1 cellular context compared by ENCODE assay signal in the genomic region with DNA sequence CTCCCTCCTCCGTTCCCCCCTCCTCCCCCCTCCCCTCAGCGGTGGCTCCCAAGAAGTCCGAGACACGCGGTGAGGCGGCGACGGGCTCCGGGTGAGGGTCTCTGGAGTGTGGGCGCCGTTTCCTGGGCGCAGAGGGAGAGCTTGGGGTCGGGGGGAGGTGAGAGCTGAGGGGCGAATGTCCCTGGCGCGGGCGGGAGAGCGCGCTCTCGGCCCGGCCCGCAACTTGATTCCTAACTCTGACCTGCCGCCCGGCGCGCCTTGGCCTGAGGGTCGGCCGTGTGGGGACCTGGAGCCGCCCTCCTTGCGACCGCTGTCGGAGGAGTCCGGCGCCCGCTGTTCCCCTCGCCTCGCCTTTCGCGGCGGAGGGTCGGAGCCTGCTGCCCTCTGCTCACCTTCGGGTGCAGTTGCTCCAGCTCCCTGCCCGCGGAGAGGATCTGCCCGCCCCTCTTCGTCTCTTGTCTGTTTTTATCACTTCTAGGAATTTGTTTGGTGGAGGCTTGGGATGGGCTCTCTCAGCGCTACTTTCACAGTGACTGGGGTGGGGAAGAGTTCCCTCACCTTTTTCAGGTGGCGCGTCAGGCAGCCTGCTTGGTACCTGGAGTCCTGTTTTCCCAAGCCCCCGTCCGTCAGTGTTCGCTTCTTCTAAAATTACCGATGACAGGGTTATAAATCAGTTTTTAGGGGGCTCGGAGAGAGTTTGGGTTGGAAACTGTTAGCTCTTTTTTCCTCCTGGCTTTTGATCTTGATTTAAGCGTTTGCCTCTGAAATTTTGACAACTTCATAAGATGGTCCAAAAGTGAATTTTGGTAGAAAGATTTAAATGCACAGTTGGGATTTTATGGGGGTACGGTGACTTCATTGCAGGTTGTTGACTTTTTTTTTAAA.
A peak's percentile ranks its signal among the peaks of the same experiment; 100 is the strongest.
TF ChIP-seq lines count a peak whose summit lies in the region.

No MANE protein-coding gene starts in this region.

TF ChIP-seq in GM23338, 12 proteins besides CTCF, POLR2A, EP300 and RAD21 (continued from another document):
- TF ChIP-seq, protein P1, sequence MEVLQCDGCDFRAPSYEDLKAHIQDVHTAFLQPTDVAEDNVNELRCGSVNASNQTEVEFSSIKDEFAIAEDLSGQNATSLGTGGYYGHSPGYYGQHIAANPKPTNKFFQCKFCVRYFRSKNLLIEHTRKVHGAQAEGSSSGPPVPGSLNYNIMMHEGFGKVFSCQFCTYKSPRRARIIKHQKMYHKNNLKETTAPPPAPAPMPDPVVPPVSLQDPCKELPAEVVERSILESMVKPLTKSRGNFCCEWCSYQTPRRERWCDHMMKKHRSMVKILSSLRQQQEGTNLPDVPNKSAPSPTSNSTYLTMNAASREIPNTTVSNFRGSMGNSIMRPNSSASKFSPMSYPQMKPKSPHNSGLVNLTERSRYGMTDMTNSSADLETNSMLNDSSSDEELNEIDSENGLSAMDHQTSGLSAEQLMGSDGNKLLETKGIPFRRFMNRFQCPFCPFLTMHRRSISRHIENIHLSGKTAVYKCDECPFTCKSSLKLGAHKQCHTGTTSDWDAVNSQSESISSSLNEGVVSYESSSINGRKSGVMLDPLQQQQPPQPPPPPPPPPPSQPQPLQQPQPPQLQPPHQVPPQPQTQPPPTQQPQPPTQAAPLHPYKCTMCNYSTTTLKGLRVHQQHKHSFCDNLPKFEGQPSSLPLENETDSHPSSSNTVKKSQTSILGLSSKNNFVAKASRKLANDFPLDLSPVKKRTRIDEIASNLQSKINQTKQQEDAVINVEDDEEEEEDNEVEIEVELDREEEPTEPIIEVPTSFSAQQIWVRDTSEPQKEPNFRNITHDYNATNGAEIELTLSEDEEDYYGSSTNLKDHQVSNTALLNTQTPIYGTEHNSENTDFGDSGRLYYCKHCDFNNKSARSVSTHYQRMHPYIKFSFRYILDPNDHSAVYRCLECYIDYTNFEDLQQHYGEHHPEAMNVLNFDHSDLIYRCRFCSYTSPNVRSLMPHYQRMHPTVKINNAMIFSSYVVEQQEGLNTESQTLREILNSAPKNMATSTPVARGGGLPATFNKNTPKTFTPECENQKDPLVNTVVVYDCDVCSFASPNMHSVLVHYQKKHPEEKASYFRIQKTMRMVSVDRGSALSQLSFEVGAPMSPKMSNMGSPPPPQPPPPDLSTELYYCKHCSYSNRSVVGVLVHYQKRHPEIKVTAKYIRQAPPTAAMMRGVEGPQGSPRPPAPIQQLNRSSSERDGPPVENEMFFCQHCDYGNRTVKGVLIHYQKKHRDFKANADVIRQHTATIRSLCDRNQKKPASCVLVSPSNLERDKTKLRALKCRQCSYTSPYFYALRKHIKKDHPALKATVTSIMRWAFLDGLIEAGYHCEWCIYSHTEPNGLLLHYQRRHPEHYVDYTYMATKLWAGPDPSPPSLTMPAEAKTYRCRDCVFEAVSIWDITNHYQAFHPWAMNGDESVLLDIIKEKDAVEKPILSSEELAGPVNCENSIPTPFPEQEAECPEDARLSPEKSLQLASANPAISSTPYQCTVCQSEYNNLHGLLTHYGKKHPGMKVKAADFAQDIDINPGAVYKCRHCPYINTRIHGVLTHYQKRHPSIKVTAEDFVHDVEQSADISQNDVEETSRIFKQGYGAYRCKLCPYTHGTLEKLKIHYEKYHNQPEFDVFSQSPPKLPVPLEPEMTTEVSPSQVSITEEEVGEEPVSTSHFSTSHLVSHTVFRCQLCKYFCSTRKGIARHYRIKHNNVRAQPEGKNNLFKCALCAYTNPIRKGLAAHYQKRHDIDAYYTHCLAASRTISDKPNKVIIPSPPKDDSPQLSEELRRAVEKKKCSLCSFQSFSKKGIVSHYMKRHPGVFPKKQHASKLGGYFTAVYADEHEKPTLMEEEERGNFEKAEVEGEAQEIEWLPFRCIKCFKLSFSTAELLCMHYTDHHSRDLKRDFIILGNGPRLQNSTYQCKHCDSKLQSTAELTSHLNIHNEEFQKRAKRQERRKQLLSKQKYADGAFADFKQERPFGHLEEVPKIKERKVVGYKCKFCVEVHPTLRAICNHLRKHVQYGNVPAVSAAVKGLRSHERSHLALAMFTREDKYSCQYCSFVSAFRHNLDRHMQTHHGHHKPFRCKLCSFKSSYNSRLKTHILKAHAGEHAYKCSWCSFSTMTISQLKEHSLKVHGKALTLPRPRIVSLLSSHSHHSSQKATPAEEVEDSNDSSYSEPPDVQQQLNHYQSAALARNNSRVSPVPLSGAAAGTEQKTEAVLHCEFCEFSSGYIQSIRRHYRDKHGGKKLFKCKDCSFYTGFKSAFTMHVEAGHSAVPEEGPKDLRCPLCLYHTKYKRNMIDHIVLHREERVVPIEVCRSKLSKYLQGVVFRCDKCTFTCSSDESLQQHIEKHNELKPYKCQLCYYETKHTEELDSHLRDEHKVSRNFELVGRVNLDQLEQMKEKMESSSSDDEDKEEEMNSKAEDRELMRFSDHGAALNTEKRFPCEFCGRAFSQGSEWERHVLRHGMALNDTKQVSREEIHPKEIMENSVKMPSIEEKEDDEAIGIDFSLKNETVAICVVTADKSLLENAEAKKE (CRISPR knock-in tag; IDR thresholded peaks at IDR 0.05), result no peak
- no peak for TF ChIP-seq ZNF114 (CRISPR knock-in tag; IDR thresholded peaks at IDR 0.05)
- 0 out of 2 replicates have a peak, but pooled peaks have one; percentile 11 for TF ChIP-seq CREB1 (CRISPR knock-in tag; IDR thresholded peaks at IDR 0.05; ENCODE audit: low read depth)
- no peak for TF ChIP-seq NANOG (IDR thresholded peaks at IDR 0.05; ENCODE audit: borderline replicate concordance)
